In genomic region chr15:77844798-77845446, GRCh38 we compare ENCODE assay signal across 17 cellular contexts.
"Had no signal": no experiment of that assay in that cellular context is flagged by ENCODE, and none has a peak within 500 bp of the region (broad histone marks: within the 10 kb centered on the region; RNA-seq: fewer than 3 reads in every experiment).

No MANE protein-coding gene starts in this region.

- H3K4me3 ChIP-seq: coronary artery, gastroesophageal sphincter, heart left ventricle, left ventricle myocardium inferior, tibial nerve, uterus had no signal

- H3K4me3 Mint-ChIP-seq: activated CD4-positive, alpha-beta memory T cell treated with anti-CD3 and anti-CD28 coated beads for 36 hours; activated naive CD4-positive, alpha-beta T cell treated with anti-CD3 and anti-CD28 coated beads, Interleukin-2, amount 10 ng/mL, durations not matched to agents 7 days and 5 days; activated T-helper 17 cell treated with anti-CD3 and anti-CD28 coated beads, Interleukin-2, amount 50 U/mL, for 72 hours; stimulated activated naive CD8-positive, alpha-beta T cell treated with anti-CD3 and anti-CD28 coated beads, Interleukin-15, Interleukin-2, amounts not matched to agents 100 ng/mL and 50 ng/mL, for 24 hours had no signal

- H3K27ac ChIP-seq: coronary artery, gastroesophageal sphincter, heart left ventricle, left ventricle myocardium inferior, tibial nerve, uterus had no signal

- DNase-seq: activated CD4-positive, alpha-beta memory T cell treated with anti-CD3 and anti-CD28 coated beads for 36 hours; activated CD4-positive, alpha-beta T cell treated with anti-CD3 and anti-CD28 coated beads for 4 hours; activated naive CD4-positive, alpha-beta T cell treated with anti-CD3 and anti-CD28 coated beads, Interleukin-2, amount 10 ng/mL, durations not matched to agents 7 days and 5 days; activated T-cell treated with anti-CD3 and anti-CD28 coated beads, Interleukin-2, amount 50 U/mL, for 1 hour; heart left ventricle; left ventricle myocardium inferior; mammary epithelial cell; midbrain; retina; stimulated activated CD4-positive, alpha-beta T cell treated with anti-CD3 and anti-CD28 coated beads, Interleukin-2, amount 100 ng/mL, for 24 hours; uterus had no signal

- H3K36me3 ChIP-seq: gastroesophageal sphincter, heart left ventricle, left ventricle myocardium inferior, tibial nerve, uterus had no signal

- ATAC-seq: activated T-helper 17 cell treated with anti-CD3 and anti-CD28 coated beads, Interleukin-2, amount 50 U/mL, for 72 hours; esophagus mucosa; gastroesophageal sphincter; heart left ventricle had no signal

- H3K4me1 Mint-ChIP-seq: activated naive CD4-positive, alpha-beta T cell treated with anti-CD3 and anti-CD28 coated beads, Interleukin-2, amount 10 ng/mL, durations not matched to agents 7 days and 5 days; activated T-helper 17 cell treated with anti-CD3 and anti-CD28 coated beads, Interleukin-2, amount 50 U/mL, for 72 hours had no signal

- H3K4me1 ChIP-seq: gastroesophageal sphincter, heart left ventricle, left ventricle myocardium inferior, tibial nerve, uterus had no signal

- H3K36me3 Mint-ChIP-seq: activated CD4-positive, alpha-beta memory T cell treated with anti-CD3 and anti-CD28 coated beads for 36 hours; activated naive CD4-positive, alpha-beta T cell treated with anti-CD3 and anti-CD28 coated beads, Interleukin-2, amount 10 ng/mL, durations not matched to agents 7 days and 5 days had no signal

- H3K27me3 ChIP-seq: uterus had no signal

- H3K9me3 ChIP-seq: uterus had no signal

- H3K27ac Mint-ChIP-seq: activated CD4-positive, alpha-beta memory T cell treated with anti-CD3 and anti-CD28 coated beads for 36 hours; activated naive CD4-positive, alpha-beta T cell treated with anti-CD3 and anti-CD28 coated beads, Interleukin-2, amount 10 ng/mL, durations not matched to agents 7 days and 5 days; activated T-helper 17 cell treated with anti-CD3 and anti-CD28 coated beads, Interleukin-2, amount 50 U/mL, for 72 hours; stimulated activated naive CD8-positive, alpha-beta T cell treated with anti-CD3 and anti-CD28 coated beads, Interleukin-15, Interleukin-2, amounts not matched to agents 100 ng/mL and 50 ng/mL, for 24 hours had no signal
